ENCODE assay signal across 1 cellular context in genomic region chr19:35545001-35545854, GRCh38.
A peak's percentile ranks its signal among the peaks of the same experiment; 100 is the strongest.
TF ChIP-seq lines count a peak whose summit lies in the region.

Gene TMEM147 (plus strand): TSS chr19:35545626. CDS start chr19:35545740, 114 bp downstream.

TF ChIP-seq in GM12878, 131 proteins besides CTCF, POLR2A, EP300 and RAD21 (continued from another document):
- TF ChIP-seq JUND (IDR thresholded peaks at IDR 0.05; ENCODE audit: low read depth, low read length) (peak; percentile 37; the same call in 1 of the 2 replicates), IRF5 (IDR thresholded peaks at IDR 0.05; ENCODE audit: borderline replicate concordance) (no peak), CEBPZ (IDR thresholded peaks at IDR 0.05; ENCODE audit: low read depth, low read length) (no peak), KLF5 (IDR thresholded peaks at IDR 0.05; ENCODE audit: partially characterized antibody) (peak; percentile 63), SRF (IDR thresholded peaks at IDR 0.05; ENCODE audit: low read depth in 2 of 2, low read length in 2 of 2) (peak; percentile 52 to 89; a peak in 3 of 4 replicates), KDM1A (IDR thresholded peaks at IDR 0.05; ENCODE audit: borderline replicate concordance) (no peak), PKNOX1 (IDR thresholded peaks at IDR 0.05) (peak; percentile 48; the same call in 1 of the 2 replicates), ZSCAN29 (IDR thresholded peaks at IDR 0.05) (peak; percentile 44; the same call in 1 of the 2 replicates), STAT3 (IDR thresholded peaks at IDR 0.05; ENCODE audit: low read depth, low read length) (no peak), ASH2L (IDR thresholded peaks at IDR 0.05; ENCODE audit: borderline replicate concordance, low read depth) (no peak), NR2C1 (IDR thresholded peaks at IDR 0.05) (peak; percentile 68), TCF12 (IDR thresholded peaks at IDR 0.05; ENCODE audit: low read depth, low read length) (0 out of 2 replicates have a peak, but pooled peaks have one; percentile 4), BCL11A (IDR thresholded peaks at IDR 0.05; ENCODE audit: low read depth, low read length) (no peak), CREB1 (IDR thresholded peaks at IDR 0.05; ENCODE audit: low read depth) (peak; percentile 98), IKZF2 (IDR thresholded peaks at IDR 0.05) (no peak), CBX5 (IDR thresholded peaks at IDR 0.05; ENCODE audit: low read depth) (no peak), SIN3A (IDR thresholded peaks at IDR 0.05; ENCODE audit: low read depth, low read length) (peak; percentile 74; the same call in 1 of the 2 replicates), RBBP5 (conservative IDR thresholded peaks at IDR 0.05) (no peak), TBL1XR1 (IDR thresholded peaks at IDR 0.05; ENCODE audit: low read depth, low read length) (no peak), USF2 (IDR thresholded peaks at IDR 0.05; ENCODE audit: borderline replicate concordance, low read depth, low read length) (peak; percentile 61), MEF2B (IDR thresholded peaks at IDR 0.05; ENCODE audit: partially characterized antibody, poor library complexity, severe bottlenecking) (no peak), FOS (IDR thresholded peaks at IDR 0.05; ENCODE audit: borderline replicate concordance, extremely low read depth, insufficient read length) (no peak), YY1 (IDR thresholded peaks at IDR 0.05; ENCODE audit: low read depth, low read length) (peak; percentile 77)
